ENCODE assay signal across 6 cellular contexts in genomic region chr9:122930541-122930932, GRCh38. TPM values are rescaled to one million over a fixed set of nuclear protein-coding genes. Genes with fewer than 3 reads are reported as not detected.
A peak's percentile ranks its signal among the peaks of the same experiment; 100 is the strongest.
DNase-seq lines count a peak whose midpoint lies in the region; ATAC-seq and TF ChIP-seq lines count a peak whose summit lies in the region.

No MANE protein-coding gene starts in this region.

- no peak for TF ChIP-seq RAD21 in neural cell (conservative IDR thresholded peaks at IDR 0.05)

- H3K79me2 ChIP-seq in DOHH2 (ENCODE audit: control insufficient read depth, low read length) = peaks cover 76% of the 10 kb centered on the region
- H3K79me2 ChIP-seq in neural cell (replicated peaks; ENCODE audit: insufficient read depth, low read length) = peaks cover 67% of the 10 kb centered on the region

- ATAC-seq in body of pancreas (no peak), GM21825 (IDR thresholded peaks at IDR 0.05; ENCODE audit: unreplicated experiment) (no peak)

- H3K9ac ChIP-seq in neural cell (ENCODE audit: low read length) = peak overlapping the region; percentile 95

- no peak for TF ChIP-seq EP300 in neural cell (conservative IDR thresholded peaks at IDR 0.05; ENCODE audit: poor library complexity, severe bottlenecking)

- H3K27ac ChIP-seq in DOHH2 (ENCODE audit: low read depth, low read length) (no peak overlapping the region), body of pancreas (peak overlapping the region in 1 of 4 donors; percentile 84), neural cell (ENCODE audit: low read length) (peak overlapping the region; percentile 86)

- H3K4me1 ChIP-seq in DOHH2 (ENCODE audit: control insufficient read depth, low read length) (peaks cover 23% of the 10 kb centered on the region), body of pancreas (peaks cover 22% of the 10 kb centered on the region)

- H3K9me3 ChIP-seq in DOHH2 (ENCODE audit: control insufficient read depth, insufficient read depth, low read length) (no peaks in the 10 kb centered on the region), body of pancreas (no peaks in the 10 kb centered on the region), neural cell (ENCODE audit: low read length) (no peaks in the 10 kb centered on the region)

- H3F3A ChIP-seq in DOHH2 (ENCODE audit: control insufficient read depth, insufficient read depth) (peaks cover 7% of the 10 kb centered on the region), neural cell (ENCODE audit: insufficient read depth, low read length, poor library complexity, severe bottlenecking) (no peaks in the 10 kb centered on the region)

- intact Hi-C loops in body of pancreas (cut with DNase I) = no loop called here
- intact Hi-C loops in activated T-helper 2 cell treated with anti-CD3 and anti-CD28 coated beads, Interferon-gamma antibody, Interleukin-2, Interleukin-4, amounts not matched to agents 10 μg/mL and 5 μg/mL and 100 μg/mL, durations not matched to agents 14 hours and 24 hours and 36 hours (cut with micrococcal nuclease) = no loop called here

- H3K27me3 Mint-ChIP-seq in activated T-helper 2 cell treated with anti-CD3 and anti-CD28 coated beads, Interferon-gamma antibody, Interleukin-2, Interleukin-4, amounts not matched to agents 10 μg/mL and 5 μg/mL and 100 μg/mL, durations not matched to agents 14 hours and 24 hours and 36 hours (ENCODE audit: low read depth) = no peaks in the 10 kb centered on the region

- DNase-seq in body of pancreas = no peak
- DNase-seq in activated T-helper 2 cell treated with anti-CD3 and anti-CD28 coated beads, Interferon-gamma antibody, Interleukin-2, Interleukin-4, amounts not matched to agents 10 μg/mL and 5 μg/mL and 100 μg/mL, durations not matched to agents 14 hours and 24 hours and 36 hours (ENCODE audit: low spot score) = no peak
- DNase-seq in NCI-H2227 (lab: John Stamatoyannopoulos, UW; ENCODE audit: unreplicated experiment) = no peak

- no peak for TF ChIP-seq CTCF in DOHH2 (IDR thresholded peaks at IDR 0.05; ENCODE audit: low read depth, low read length, poor library complexity, severe bottlenecking)
- TF ChIP-seq CTCF in body of pancreas (IDR thresholded peaks at IDR 0.05) = no peak
- no peak for TF ChIP-seq CTCF in neural cell (IDR thresholded peaks at IDR 0.05; ENCODE audit: poor library complexity, severe bottlenecking)

- no peaks in the 10 kb centered on the region for H3K9me3 Mint-ChIP-seq in activated T-helper 2 cell treated with anti-CD3 and anti-CD28 coated beads, Interferon-gamma antibody, Interleukin-2, Interleukin-4, amounts not matched to agents 10 μg/mL and 5 μg/mL and 100 μg/mL, durations not matched to agents 14 hours and 24 hours and 36 hours

- WGBS in body of pancreas, 2 donors = 40 to 54% methylated on average over 4 of the region's 4 CpGs

- H3K27me3 ChIP-seq in DOHH2 (ENCODE audit: control insufficient read depth, low read length) (no peaks in the 10 kb centered on the region), body of pancreas (no peaks in the 10 kb centered on the region), neural cell (ENCODE audit: insufficient read depth, low read depth, low read length) (no peaks in the 10 kb centered on the region)

- H3K4me2 ChIP-seq in DOHH2 (ENCODE audit: low read length) (peak overlapping the region; percentile 68), neural cell (ENCODE audit: low read length) (peak overlapping the region; percentile 97)

- peaks cover 4% of the 10 kb centered on the region for H3K36me3 Mint-ChIP-seq in activated T-helper 2 cell treated with anti-CD3 and anti-CD28 coated beads, Interferon-gamma antibody, Interleukin-2, Interleukin-4, amounts not matched to agents 10 μg/mL and 5 μg/mL and 100 μg/mL, durations not matched to agents 14 hours and 24 hours and 36 hours (ENCODE audit: low read depth)

- H3K4me3 ChIP-seq in DOHH2 (ENCODE audit: low read length) (peak overlapping the region; percentile 99), body of pancreas (peak overlapping the region; percentile 88 to 97), neural cell (ENCODE audit: low read length) (peak overlapping the region; percentile 96)

- TF ChIP-seq POLR2A in body of pancreas (IDR thresholded peaks at IDR 0.05) = no peak

- H3K9me2 ChIP-seq in DOHH2 (replicated peaks; ENCODE audit: control insufficient read depth, low read length) (no peaks in the 10 kb centered on the region), neural cell (ENCODE audit: insufficient read depth, low read length) (no peaks in the 10 kb centered on the region)

- H2AFZ ChIP-seq in neural cell (ENCODE audit: low read depth, low read length) = peak overlapping the region; percentile 96

- H3K36me3 ChIP-seq in DOHH2 (ENCODE audit: control insufficient read depth, low read length) = peaks cover 9% of the 10 kb centered on the region
- no peaks in the 10 kb centered on the region for H3K36me3 ChIP-seq in body of pancreas (replicated peaks in 1 of 2; ENCODE audit: insufficient read depth in 1 of 2, low read depth in 2 of 2)
- H3K36me3 ChIP-seq in neural cell (ENCODE audit: insufficient read depth, low read length) = no peaks in the 10 kb centered on the region

- H3K4me3 Mint-ChIP-seq in activated T-helper 2 cell treated with anti-CD3 and anti-CD28 coated beads, Interferon-gamma antibody, Interleukin-2, Interleukin-4, amounts not matched to agents 10 μg/mL and 5 μg/mL and 100 μg/mL, durations not matched to agents 14 hours and 24 hours and 36 hours (ENCODE audit: low read depth) = no peak overlapping the region

- no peak overlapping the region for H3K27ac Mint-ChIP-seq in activated T-helper 2 cell treated with anti-CD3 and anti-CD28 coated beads, Interferon-gamma antibody, Interleukin-2, Interleukin-4, amounts not matched to agents 10 μg/mL and 5 μg/mL and 100 μg/mL, durations not matched to agents 14 hours and 24 hours and 36 hours

- H4K20me1 ChIP-seq in DOHH2 (ENCODE audit: control insufficient read depth, insufficient read depth, low read depth, low read length) = no peaks in the 10 kb centered on the region
- H4K20me1 ChIP-seq in neural cell (ENCODE audit: insufficient read depth) = no peaks in the 10 kb centered on the region

- H3K4me1 Mint-ChIP-seq in activated T-helper 2 cell treated with anti-CD3 and anti-CD28 coated beads, Interferon-gamma antibody, Interleukin-2, Interleukin-4, amounts not matched to agents 10 μg/mL and 5 μg/mL and 100 μg/mL, durations not matched to agents 14 hours and 24 hours and 36 hours (ENCODE audit: low read depth) = peaks cover 11% of the 10 kb centered on the region

TF ChIP-seq in neural cell, 6 proteins besides CTCF, POLR2A, EP300 and RAD21:
- TF ChIP-seq, protein P1, sequence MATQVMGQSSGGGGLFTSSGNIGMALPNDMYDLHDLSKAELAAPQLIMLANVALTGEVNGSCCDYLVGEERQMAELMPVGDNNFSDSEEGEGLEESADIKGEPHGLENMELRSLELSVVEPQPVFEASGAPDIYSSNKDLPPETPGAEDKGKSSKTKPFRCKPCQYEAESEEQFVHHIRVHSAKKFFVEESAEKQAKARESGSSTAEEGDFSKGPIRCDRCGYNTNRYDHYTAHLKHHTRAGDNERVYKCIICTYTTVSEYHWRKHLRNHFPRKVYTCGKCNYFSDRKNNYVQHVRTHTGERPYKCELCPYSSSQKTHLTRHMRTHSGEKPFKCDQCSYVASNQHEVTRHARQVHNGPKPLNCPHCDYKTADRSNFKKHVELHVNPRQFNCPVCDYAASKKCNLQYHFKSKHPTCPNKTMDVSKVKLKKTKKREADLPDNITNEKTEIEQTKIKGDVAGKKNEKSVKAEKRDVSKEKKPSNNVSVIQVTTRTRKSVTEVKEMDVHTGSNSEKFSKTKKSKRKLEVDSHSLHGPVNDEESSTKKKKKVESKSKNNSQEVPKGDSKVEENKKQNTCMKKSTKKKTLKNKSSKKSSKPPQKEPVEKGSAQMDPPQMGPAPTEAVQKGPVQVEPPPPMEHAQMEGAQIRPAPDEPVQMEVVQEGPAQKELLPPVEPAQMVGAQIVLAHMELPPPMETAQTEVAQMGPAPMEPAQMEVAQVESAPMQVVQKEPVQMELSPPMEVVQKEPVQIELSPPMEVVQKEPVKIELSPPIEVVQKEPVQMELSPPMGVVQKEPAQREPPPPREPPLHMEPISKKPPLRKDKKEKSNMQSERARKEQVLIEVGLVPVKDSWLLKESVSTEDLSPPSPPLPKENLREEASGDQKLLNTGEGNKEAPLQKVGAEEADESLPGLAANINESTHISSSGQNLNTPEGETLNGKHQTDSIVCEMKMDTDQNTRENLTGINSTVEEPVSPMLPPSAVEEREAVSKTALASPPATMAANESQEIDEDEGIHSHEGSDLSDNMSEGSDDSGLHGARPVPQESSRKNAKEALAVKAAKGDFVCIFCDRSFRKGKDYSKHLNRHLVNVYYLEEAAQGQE (IDR thresholded peaks at IDR 0.05; ENCODE audit: borderline replicate concordance) = no peak
- no peak for TF ChIP-seq SMC3 (conservative IDR thresholded peaks at IDR 0.05; ENCODE audit: poor library complexity)
- no peak for TF ChIP-seq EZH2 (IDR thresholded peaks at IDR 0.05; ENCODE audit: borderline replicate concordance, insufficient read depth, low read length, poor library complexity, severe bottlenecking)
- TF ChIP-seq TAF1 (IDR thresholded peaks at IDR 0.05; ENCODE audit: low read depth) = no peak
- TF ChIP-seq POLR2AphosphoS5 (IDR thresholded peaks at IDR 0.05) = no peak
- no peak for TF ChIP-seq MXI1 (conservative IDR thresholded peaks at IDR 0.05; ENCODE audit: poor library complexity, severe bottlenecking)

RNA-seq across cellular contexts. Expression of gene ZBTB26, which starts 0.8 kb away (rescaled TPM):
- total RNA-seq in body of pancreas = 1 to 10 TPM; 2.0 to 4.7 TPM
- 7.0 and 8.5 TPM in 2 replicates for polyA plus RNA-seq in neural cell
- polyA minus RNA-seq in neural cell = 14.1 and 21.5 TPM in 2 replicates
- 7.4 and 8.2 TPM in 2 replicates for total RNA-seq in activated T-helper 2 cell treated with anti-CD3 and anti-CD28 coated beads, Interferon-gamma antibody, Interleukin-2, Interleukin-4, amounts not matched to agents 10 μg/mL and 5 μg/mL and 100 μg/mL, durations not matched to agents 14 hours and 24 hours and 36 hours

RNA-seq across cellular contexts. Expression of gene RABGAP1, which starts 10.3 kb away (rescaled TPM):
- 10 to 100 TPM; 31.1 to 33.6 TPM for total RNA-seq in body of pancreas
- polyA plus RNA-seq in neural cell = 67.8 and 73.1 TPM in 2 replicates
- 163 and 169 TPM in 2 replicates for polyA minus RNA-seq in neural cell
- 26.5 and 29.2 TPM in 2 replicates for total RNA-seq in activated T-helper 2 cell treated with anti-CD3 and anti-CD28 coated beads, Interferon-gamma antibody, Interleukin-2, Interleukin-4, amounts not matched to agents 10 μg/mL and 5 μg/mL and 100 μg/mL, durations not matched to agents 14 hours and 24 hours and 36 hours

RNA-seq across cellular contexts. Expression of gene ZBTB6, which starts 17.4 kb away (rescaled TPM):
- 1 to 10 TPM; 3.3 to 5.7 TPM for total RNA-seq in body of pancreas
- 18.8 and 20.1 TPM in 2 replicates for polyA plus RNA-seq in neural cell
- 78.4 and 78.8 TPM in 2 replicates for polyA minus RNA-seq in neural cell
- total RNA-seq in activated T-helper 2 cell treated with anti-CD3 and anti-CD28 coated beads, Interferon-gamma antibody, Interleukin-2, Interleukin-4, amounts not matched to agents 10 μg/mL and 5 μg/mL and 100 μg/mL, durations not matched to agents 14 hours and 24 hours and 36 hours = 10.1 and 10.9 TPM in 2 replicates

RNA-seq across cellular contexts. Expression of gene RC3H2, which starts 25.4 kb away (rescaled TPM):
- total RNA-seq in body of pancreas = 10 to 100 TPM; 19.2 to 24.7 TPM
- 34.8 and 35.3 TPM in 2 replicates for polyA plus RNA-seq in neural cell
- polyA minus RNA-seq in neural cell = 152 and 172 TPM in 2 replicates
- 37.0 and 38.3 TPM in 2 replicates for total RNA-seq in activated T-helper 2 cell treated with anti-CD3 and anti-CD28 coated beads, Interferon-gamma antibody, Interleukin-2, Interleukin-4, amounts not matched to agents 10 μg/mL and 5 μg/mL and 100 μg/mL, durations not matched to agents 14 hours and 24 hours and 36 hours
